ENCODE assay signal across 8 cellular contexts in the genomic region with DNA sequence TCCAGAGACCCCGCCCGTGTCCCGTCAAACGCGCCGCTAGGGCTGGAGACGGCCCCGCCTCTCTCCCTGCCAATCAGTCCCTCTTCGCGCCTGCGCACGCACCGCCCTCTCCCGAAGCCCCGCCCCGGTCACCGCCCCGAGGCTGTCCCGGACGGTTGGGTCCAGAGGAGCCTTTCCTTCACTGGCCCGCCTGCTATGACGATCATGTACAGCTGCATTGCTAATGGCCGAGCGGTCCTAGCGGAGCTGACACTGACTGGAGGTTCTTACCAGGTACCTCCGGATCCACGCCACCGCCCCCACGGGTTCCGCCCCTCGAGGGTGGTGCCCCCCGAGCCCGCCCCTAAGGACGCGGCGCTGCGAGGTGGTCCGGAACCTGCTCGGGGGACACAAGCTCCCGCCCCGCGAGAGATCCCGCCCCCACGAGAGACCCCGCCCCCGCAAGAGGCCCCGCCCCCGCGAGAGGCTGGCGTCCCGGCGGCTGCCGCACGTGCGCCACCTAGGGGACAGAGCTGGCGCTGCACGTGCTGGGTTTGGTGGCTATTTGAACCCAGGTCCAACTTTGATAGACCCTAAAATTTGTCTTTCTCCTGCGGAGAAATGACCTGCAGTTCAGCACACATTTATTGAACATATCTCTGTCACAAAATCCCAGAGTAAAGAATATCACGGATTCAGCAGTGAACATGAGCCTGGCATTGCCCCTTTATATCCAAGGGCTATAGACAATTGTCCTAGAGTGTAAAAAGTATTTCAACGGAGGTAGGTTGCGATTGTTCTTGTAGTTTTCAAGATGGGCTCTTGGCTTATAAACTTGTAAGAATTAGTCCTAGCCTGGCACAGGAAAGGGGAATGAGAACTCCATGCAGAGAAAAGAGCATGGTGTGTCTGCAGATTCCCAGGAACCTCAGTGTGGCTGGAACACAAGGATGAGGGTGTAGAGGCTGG.
A peak's percentile ranks its signal among the peaks of the same experiment; 100 is the strongest.
DNase-seq lines count a peak whose midpoint lies in the region; ATAC-seq, FAIRE-seq and TF ChIP-seq lines count a peak whose summit lies in the region.

No MANE protein-coding gene starts in this region.

- TF ChIP-seq EP300 in HepG2 (IDR thresholded peaks at IDR 0.05; ENCODE audit: low read depth in 2 of 2, low read length in 2 of 2): no peak
- no peak for TF ChIP-seq EP300 in HepG2 (CRISPR knock-in tag; IDR thresholded peaks at IDR 0.05; ENCODE audit: borderline replicate concordance)

- no peak for TF ChIP-seq POLR2A in HepG2 (IDR thresholded peaks at IDR 0.05; ENCODE audit: insufficient read depth in 1 of 2, low read depth in 2 of 2, low read length in 2 of 2)

- H3K4me1 ChIP-seq in HepG2 (ENCODE audit: insufficient read depth, low read length): peaks cover 33% of the 10 kb centered on the region

- H4K20me1 ChIP-seq in HepG2 (ENCODE audit: insufficient read depth, low read length): no peaks in the 10 kb centered on the region

- peak overlapping the region; percentile 86 for H2AFZ ChIP-seq in HepG2 (ENCODE audit: low read length)

- DNase-seq in C1 segment of cervical spinal cord (lab: John Stamatoyannopoulos, UW) (peak; percentile 76 to 99 (median 97)), NCI-H748 treated with DMSO at 0.1 percent for 48 hours (lab: John Stamatoyannopoulos, UW) (peak; percentile 91), dermis microvascular lymphatic vessel endothelial cell (ENCODE audit: low read depth in 2 of 2) (peak; percentile 97 to 99), HepG2 (ENCODE audit: low spot score) (peak; percentile 98)
- peak; percentile 99 for DNase-seq in activated CD4-positive, alpha-beta T cell treated with anti-CD3 and anti-CD28 coated beads, Interleukin-2, amount 50 U/mL, for 4 hours
- DNase-seq in stimulated activated CD4-positive, alpha-beta T cell treated with anti-CD3 and anti-CD28 coated beads, Interleukin-2, amount 100 ng/mL, for 48 hours: peak; percentile 98 to 99

- in situ Hi-C loops in HepG2 (cut with HindIII; ENCODE audit: extremely low pct_ligation_motif_present, low pct_unique_long_range_greater_than_20kb): no loop called here

- BruUV-seq in HepG2 (replicated peaks; lab: Mats Ljungman, UMichigan): no TSS peak

- no peaks in the 10 kb centered on the region for H3K36me3 ChIP-seq in HepG2 (replicated peaks in 1 of 2; ENCODE audit: control insufficient read depth in 1 of 2, insufficient read depth in 2 of 2, low read length in 2 of 2)

- POLR2A ChIA-PET in HepG2 (lab: Yijun Ruan, JAX): interaction anchor here (1.1 to 1.2 kb wide), 3 partner anchors 11 to 144 kb away, joined by 3 to 12 read pairs (median 8); a partner anchor contains a TSS

- ATAC-seq in GM19397 (IDR thresholded peaks at IDR 0.05; ENCODE audit: unreplicated experiment) (peak; percentile 100), HG03565 (IDR thresholded peaks at IDR 0.05; ENCODE audit: unreplicated experiment) (peak; percentile 100), HepG2 (peak; percentile 100)

- TF ChIP-seq CTCF in HepG2 (CRISPR knock-in tag; IDR thresholded peaks at IDR 0.05): peak; percentile 82

- peak; percentile 88 for FAIRE-seq in HepG2 (lab: Jason Lieb, UNC)

- peak overlapping the region; percentile 55 to 62 (median 55) for H3K4me3 ChIP-seq in HepG2 (replicated peaks in 1 of 3; ENCODE audit: insufficient read depth in 1 of 3, low read depth in 2 of 3, low read length in 3 of 3)

- CTCF ChIA-PET in HepG2 (lab: Yijun Ruan, JAX; ENCODE audit: low intra/inter-chr PET ratio, low total read pairs): interaction anchor here (0.7 kb wide), 1 partner anchor 9 kb away, joined by 3 read pairs; no protein-coding TSS in a partner anchor

- H3K79me2 ChIP-seq in HepG2 (ENCODE audit: insufficient read depth, low read length): no peaks in the 10 kb centered on the region

- H3K4me2 ChIP-seq in HepG2 (ENCODE audit: low read depth, low read length): peak overlapping the region; percentile 97

- 4% methylated on average over 27 of the region's 61 CpGs for WGBS in HepG2 (ENCODE audit: low lambda C conversion rate)

- H3K9ac ChIP-seq in HepG2 (ENCODE audit: insufficient read depth, low read depth, low read length): 0 out of 2 replicates have a peak overlapping the region, but pooled peaks have one; percentile 30

- TF ChIP-seq RAD21 in HepG2 (CRISPR knock-in tag; IDR thresholded peaks at IDR 0.05): 0 out of 2 replicates have a peak, but pooled peaks have one; percentile 27

- intact Hi-C loops in HepG2 (cut with micrococcal nuclease; ENCODE audit: unreplicated experiment): loop anchor here (1.0 to 10.0 kb wide), 2 partner anchors 13 to 150 kb away; a partner anchor contains a TSS

- no peaks in the 10 kb centered on the region for H3K27me3 ChIP-seq in HepG2 (ENCODE audit: control insufficient read depth in 1 of 2, insufficient read depth in 2 of 2, low read length in 2 of 2)

- H3K9me3 ChIP-seq in HepG2 (ENCODE audit: low read length): no peaks in the 10 kb centered on the region

- peak overlapping the region; percentile 18 for H3K27ac ChIP-seq in HepG2 (ENCODE audit: extremely low read length, insufficient read depth, low read length)

TF ChIP-seq in HepG2, 621 proteins besides CTCF, POLR2A, EP300 and RAD21 (continues in another document):
- TF ChIP-seq GATAD1 (CRISPR knock-in tag; IDR thresholded peaks at IDR 0.05): peak; percentile 28; the same call in 1 of the 2 replicates
- no peak for TF ChIP-seq ZNF615 (CRISPR knock-in tag; IDR thresholded peaks at IDR 0.05; ENCODE audit: borderline replicate concordance)
- TF ChIP-seq POGZ (CRISPR knock-in tag; IDR thresholded peaks at IDR 0.05): peak; percentile 83
- no peak for TF ChIP-seq MAF1 (CRISPR knock-in tag; IDR thresholded peaks at IDR 0.05; ENCODE audit: borderline replicate concordance)
- peak; percentile 55; the same call in 1 of the 2 replicates for TF ChIP-seq ZNF605 (CRISPR knock-in tag; IDR thresholded peaks at IDR 0.05)
- 0 out of 2 replicates have a peak, but pooled peaks have one; percentile 40 for TF ChIP-seq ZMAT3 (CRISPR knock-in tag; conservative IDR thresholded peaks at IDR 0.05)
- no peak for TF ChIP-seq ZNF709 (CRISPR knock-in tag; IDR thresholded peaks at IDR 0.05)
- TF ChIP-seq RFXAP (CRISPR knock-in tag; IDR thresholded peaks at IDR 0.05; ENCODE audit: borderline replicate concordance): peak; percentile 82; the same call in 1 of the 2 replicates
- TF ChIP-seq BHLHE40 (IDR thresholded peaks at IDR 0.05; ENCODE audit: low read length): peak; percentile 62; the same call in 1 of the 2 replicates
- TF ChIP-seq, protein P1, sequence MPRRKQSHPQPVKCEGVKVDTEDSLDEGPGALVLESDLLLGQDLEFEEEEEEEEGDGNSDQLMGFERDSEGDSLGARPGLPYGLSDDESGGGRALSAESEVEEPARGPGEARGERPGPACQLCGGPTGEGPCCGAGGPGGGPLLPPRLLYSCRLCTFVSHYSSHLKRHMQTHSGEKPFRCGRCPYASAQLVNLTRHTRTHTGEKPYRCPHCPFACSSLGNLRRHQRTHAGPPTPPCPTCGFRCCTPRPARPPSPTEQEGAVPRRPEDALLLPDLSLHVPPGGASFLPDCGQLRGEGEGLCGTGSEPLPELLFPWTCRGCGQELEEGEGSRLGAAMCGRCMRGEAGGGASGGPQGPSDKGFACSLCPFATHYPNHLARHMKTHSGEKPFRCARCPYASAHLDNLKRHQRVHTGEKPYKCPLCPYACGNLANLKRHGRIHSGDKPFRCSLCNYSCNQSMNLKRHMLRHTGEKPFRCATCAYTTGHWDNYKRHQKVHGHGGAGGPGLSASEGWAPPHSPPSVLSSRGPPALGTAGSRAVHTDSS (CRISPR knock-in tag; conservative IDR thresholded peaks at IDR 0.05): no peak
- TF ChIP-seq, protein P2, sequence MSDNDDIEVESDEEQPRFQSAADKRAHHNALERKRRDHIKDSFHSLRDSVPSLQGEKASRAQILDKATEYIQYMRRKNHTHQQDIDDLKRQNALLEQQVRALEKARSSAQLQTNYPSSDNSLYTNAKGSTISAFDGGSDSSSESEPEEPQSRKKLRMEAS (IDR thresholded peaks at IDR 0.05): peak; percentile 72; the same call in 1 of the 2 replicates
- TF ChIP-seq, protein P3, sequence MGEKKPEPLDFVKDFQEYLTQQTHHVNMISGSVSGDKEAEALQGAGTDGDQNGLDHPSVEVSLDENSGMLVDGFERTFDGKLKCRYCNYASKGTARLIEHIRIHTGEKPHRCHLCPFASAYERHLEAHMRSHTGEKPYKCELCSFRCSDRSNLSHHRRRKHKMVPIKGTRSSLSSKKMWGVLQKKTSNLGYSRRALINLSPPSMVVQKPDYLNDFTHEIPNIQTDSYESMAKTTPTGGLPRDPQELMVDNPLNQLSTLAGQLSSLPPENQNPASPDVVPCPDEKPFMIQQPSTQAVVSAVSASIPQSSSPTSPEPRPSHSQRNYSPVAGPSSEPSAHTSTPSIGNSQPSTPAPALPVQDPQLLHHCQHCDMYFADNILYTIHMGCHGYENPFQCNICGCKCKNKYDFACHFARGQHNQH (CRISPR knock-in tag; IDR thresholded peaks at IDR 0.05): 0 out of 2 replicates have a peak, but pooled peaks have one; percentile 60
- peak; percentile 80 for TF ChIP-seq NFYB (CRISPR knock-in tag; IDR thresholded peaks at IDR 0.05)
- TF ChIP-seq ZBTB21 (CRISPR knock-in tag; IDR thresholded peaks at IDR 0.05): no peak
- TF ChIP-seq ETV5 (CRISPR knock-in tag; IDR thresholded peaks at IDR 0.05; ENCODE audit: borderline replicate concordance): peak; percentile 40; the same call in 1 of the 2 replicates
- TF ChIP-seq GATAD2A (CRISPR knock-in tag; IDR thresholded peaks at IDR 0.05): peak; percentile 42; the same call in 1 of the 2 replicates
- TF ChIP-seq PTBP1 (IDR thresholded peaks at IDR 0.05; ENCODE audit: low read depth, low read length, poor library complexity, severe bottlenecking): no peak
- no peak; the same call in 1 of the 2 replicates for TF ChIP-seq SP1 (IDR thresholded peaks at IDR 0.05)
- TF ChIP-seq SP1 (CRISPR knock-in tag; IDR thresholded peaks at IDR 0.05): peak; percentile 89
- peak; percentile 52 for TF ChIP-seq CBX1 (IDR thresholded peaks at IDR 0.05; ENCODE audit: low read depth)
- TF ChIP-seq KAT8 (CRISPR knock-in tag; IDR thresholded peaks at IDR 0.05): peak; percentile 35; the same call in 1 of the 2 replicates
- 0 out of 2 replicates have a peak, but pooled peaks have one; percentile 40 for TF ChIP-seq RFXANK (CRISPR knock-in tag; IDR thresholded peaks at IDR 0.05)
- peak; percentile 66 for TF ChIP-seq HOXA3 (CRISPR knock-in tag; IDR thresholded peaks at IDR 0.05)
- TF ChIP-seq ZNF83 (CRISPR knock-in tag; IDR thresholded peaks at IDR 0.05; ENCODE audit: borderline replicate concordance): 0 out of 2 replicates have a peak, but pooled peaks have one; percentile 32

Comparison
In these comparisons a context has a peak if more than half of its experiments do, and no peak if none do; other contexts are left out.
1. Peak in every context shown above with its lines: DNase-seq, ATAC-seq, H3K4me3 ChIP-seq and H3K27ac ChIP-seq.